ENCODE assay signal across 11 cellular contexts in the genomic region with DNA sequence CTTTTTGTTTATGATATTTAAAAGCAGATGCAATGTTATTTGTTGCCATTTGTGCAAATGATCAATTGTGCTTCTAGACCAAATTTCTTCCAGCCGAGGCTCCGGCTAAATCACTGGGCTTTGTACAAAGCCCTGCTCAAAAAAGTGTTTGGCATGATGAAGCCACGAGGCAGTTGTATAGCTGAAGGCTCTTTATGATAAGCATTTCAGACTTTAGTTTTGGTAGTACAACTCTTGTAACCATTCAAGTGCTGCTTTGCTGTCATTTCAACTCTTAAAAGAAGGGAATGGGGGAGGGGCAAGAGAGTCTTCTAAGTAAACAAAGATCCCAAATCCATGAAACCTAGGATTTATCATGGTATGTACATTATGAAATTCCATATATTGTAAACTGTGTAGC. TPM values are rescaled to one million over a fixed set of nuclear protein-coding genes. Genes with fewer than 3 reads are reported as not detected.
DNase-seq lines count a peak whose midpoint lies in the region; ATAC-seq and TF ChIP-seq lines count a peak whose summit lies in the region.
"Had no signal": no experiment of that assay in that cellular context is flagged by ENCODE, and none has a peak within 500 bp of the region (broad histone marks: within the 10 kb centered on the region; RNA-seq: fewer than 3 reads in every experiment).

No MANE protein-coding gene starts in this region.

- H3K27me3 ChIP-seq in CD4-positive, alpha-beta T cell (ENCODE audit: control insufficient read depth, insufficient read depth, low read length), result peaks cover 39% of the 10 kb centered on the region
- no peaks in the 10 kb centered on the region for H3K27me3 ChIP-seq in aorta (ENCODE audit: control insufficient read depth in 1 of 2, insufficient read depth in 2 of 2, low read length in 1 of 2)
- H3K27me3 ChIP-seq: suprapubic skin had no signal

- H3K9me3 ChIP-seq in CD4-positive, alpha-beta T cell (ENCODE audit: control insufficient read depth, low read length), result no peaks in the 10 kb centered on the region
- H3K9me3 ChIP-seq in aorta (ENCODE audit: control insufficient read depth, low read length), result no peaks in the 10 kb centered on the region
- H3K9me3 ChIP-seq: suprapubic skin had no signal

- POLR2A ChIA-PET in CD4-positive, alpha-beta T cell (lab: Charles Lee), result no interaction called here

- H3K9me3 Mint-ChIP-seq in CD4-positive, alpha-beta T cell, result no peaks in the 10 kb centered on the region
- H3K9me3 Mint-ChIP-seq in progenitor cell of endocrine pancreas (ENCODE audit: low read depth), result no peaks in the 10 kb centered on the region

- CTCF ChIA-PET in CD4-positive, alpha-beta T cell (lab: Charles Lee), result no interaction called here

- H3K4me3 ChIP-seq in epithelial cell of esophagus (ENCODE audit: low read length), result no peak overlapping the region
- H3K4me3 ChIP-seq in aorta (ENCODE audit: low read length in 2 of 2), result peak overlapping the region in 1 of 2 donors; percentile 47
- H3K4me3 ChIP-seq: suprapubic skin had no signal

- peaks cover 2 to 13% of the 10 kb centered on the region in 2 donors for H3K4me1 ChIP-seq in aorta (ENCODE audit: control insufficient read depth in 1 of 2, insufficient read depth in 2 of 2, low read length in 2 of 2)

- ATAC-seq in CD4-positive, alpha-beta T cell (ENCODE audit: poor library complexity), result no peak
- ATAC-seq in aorta (ENCODE audit: low FRiP score) (no peak), HG02840 (IDR thresholded peaks at IDR 0.05; ENCODE audit: low FRiP score, unreplicated experiment) (no peak), GM19324 (IDR thresholded peaks at IDR 0.05; ENCODE audit: low FRiP score, unreplicated experiment) (no peak)

- H3K4me3 Mint-ChIP-seq in CD4-positive, alpha-beta T cell, result peak overlapping the region; percentile 14
- no peak overlapping the region for H3K4me3 Mint-ChIP-seq in progenitor cell of endocrine pancreas (ENCODE audit: low read depth)

- no peaks in the 10 kb centered on the region for H3K36me3 Mint-ChIP-seq in CD4-positive, alpha-beta T cell (ENCODE audit: low read depth)
- peaks cover 3% of the 10 kb centered on the region for H3K36me3 Mint-ChIP-seq in progenitor cell of endocrine pancreas (ENCODE audit: insufficient read depth)

- no peak for TF ChIP-seq CTCF in CD4-positive, alpha-beta T cell (IDR thresholded peaks at IDR 0.05)
- TF ChIP-seq CTCF in epithelial cell of esophagus (IDR thresholded peaks at IDR 0.05; ENCODE audit: insufficient read depth, low read depth, low read length, missing control alignments) (no peak), progenitor cell of endocrine pancreas (IDR thresholded peaks at IDR 0.05; ENCODE audit: unreplicated experiment) (no peak)

- no peak overlapping the region for H3K27ac ChIP-seq in CD4-positive, alpha-beta T cell (ENCODE audit: low read depth, low read length)
- peak overlapping the region in 1 of 2 donors; percentile 79 for H3K27ac ChIP-seq in aorta (ENCODE audit: low read depth in 1 of 2, low read length in 2 of 2)

- WGBS in aorta, 2 donors, result 26 to 28% methylated on average over 3 of the region's 3 CpGs

- no peaks in the 10 kb centered on the region for H3K36me3 ChIP-seq in aorta (ENCODE audit: control insufficient read depth in 1 of 2, insufficient read depth in 2 of 2, low read length in 1 of 2)
- H3K36me3 ChIP-seq: suprapubic skin had no signal

- H3K27me3 Mint-ChIP-seq in CD4-positive, alpha-beta T cell, result peaks cover 72% of the 10 kb centered on the region
- H3K27me3 Mint-ChIP-seq in progenitor cell of endocrine pancreas, result peaks cover 5% of the 10 kb centered on the region

- H3K4me1 Mint-ChIP-seq in CD4-positive, alpha-beta T cell (ENCODE audit: low read depth), result peaks cover 5% of the 10 kb centered on the region
- H3K4me1 Mint-ChIP-seq in progenitor cell of endocrine pancreas (ENCODE audit: low read depth), result peaks cover 45% of the 10 kb centered on the region

- H3K27ac Mint-ChIP-seq in CD4-positive, alpha-beta T cell, result no peak overlapping the region
- peak overlapping the region; percentile 93 for H3K27ac Mint-ChIP-seq in progenitor cell of endocrine pancreas

- intact Hi-C loops in CD4-positive, alpha-beta T cell (cut with DNase I, micrococcal nuclease), result no loop called here
- intact Hi-C loops in aorta (cut with DNase I), result loop anchor here in 1 of 2 donors (5.0 kb wide), 1 partner anchor 196 kb away; no protein-coding TSS in a partner anchor

- DNase-seq in CD4-positive, alpha-beta T cell, result no peak
- DNase-seq in NCI-H1105 (lab: John Stamatoyannopoulos, UW) (peak; percentile 10), epithelial cell of esophagus (ENCODE audit: low read depth) (peak; percentile 11), progenitor cell of endocrine pancreas (ENCODE audit: low spot score, unreplicated experiment) (no peak), aorta (no peak), iPS-NIHi11 (ENCODE audit: low spot score) (no peak)
- DNase-seq: effector CD4-positive, alpha-beta T cell; stimulated activated CD4-positive, alpha-beta T cell treated with anti-CD3 and anti-CD28 coated beads, Interleukin-4, amount 100 ng/mL, for 24 hours had no signal

RNA-seq across cellular contexts. Expression of a gene that starts 3.3 kb away (rescaled TPM):
- total RNA-seq in CD4-positive, alpha-beta T cell, result 1 to 10 TPM; 9.8 to 9.9 TPM
- total RNA-seq in progenitor cell of endocrine pancreas (184 and 190 TPM in 2 replicates), aorta (100 to 1,000 TPM; 183 to 194 TPM)
- polyA plus RNA-seq in aorta, result 10 to 100 TPM; 19.3 to 43.4 TPM

Comparison
In these comparisons a context has a peak if more than half of its experiments do, and no peak if none do; other contexts are left out.
1. DNase-seq: peak in NCI-H1105 (single experiment) and epithelial cell of esophagus (single experiment); none in CD4-positive, alpha-beta T cell (0 of 10), progenitor cell of endocrine pancreas (single experiment), aorta (0 of 2) and iPS-NIHi11 (single experiment).
2. RNA of a gene that starts 3.3 kb away (total RNA-seq): 183 to 194 TPM in aorta and 184 to 190 TPM in progenitor cell of endocrine pancreas; 9.8 to 9.9 TPM in CD4-positive, alpha-beta T cell; every median in the first group is over 10 times any median in the second.